Comparison of ENCODE assay signal across 1 cellular context in the genomic region with DNA sequence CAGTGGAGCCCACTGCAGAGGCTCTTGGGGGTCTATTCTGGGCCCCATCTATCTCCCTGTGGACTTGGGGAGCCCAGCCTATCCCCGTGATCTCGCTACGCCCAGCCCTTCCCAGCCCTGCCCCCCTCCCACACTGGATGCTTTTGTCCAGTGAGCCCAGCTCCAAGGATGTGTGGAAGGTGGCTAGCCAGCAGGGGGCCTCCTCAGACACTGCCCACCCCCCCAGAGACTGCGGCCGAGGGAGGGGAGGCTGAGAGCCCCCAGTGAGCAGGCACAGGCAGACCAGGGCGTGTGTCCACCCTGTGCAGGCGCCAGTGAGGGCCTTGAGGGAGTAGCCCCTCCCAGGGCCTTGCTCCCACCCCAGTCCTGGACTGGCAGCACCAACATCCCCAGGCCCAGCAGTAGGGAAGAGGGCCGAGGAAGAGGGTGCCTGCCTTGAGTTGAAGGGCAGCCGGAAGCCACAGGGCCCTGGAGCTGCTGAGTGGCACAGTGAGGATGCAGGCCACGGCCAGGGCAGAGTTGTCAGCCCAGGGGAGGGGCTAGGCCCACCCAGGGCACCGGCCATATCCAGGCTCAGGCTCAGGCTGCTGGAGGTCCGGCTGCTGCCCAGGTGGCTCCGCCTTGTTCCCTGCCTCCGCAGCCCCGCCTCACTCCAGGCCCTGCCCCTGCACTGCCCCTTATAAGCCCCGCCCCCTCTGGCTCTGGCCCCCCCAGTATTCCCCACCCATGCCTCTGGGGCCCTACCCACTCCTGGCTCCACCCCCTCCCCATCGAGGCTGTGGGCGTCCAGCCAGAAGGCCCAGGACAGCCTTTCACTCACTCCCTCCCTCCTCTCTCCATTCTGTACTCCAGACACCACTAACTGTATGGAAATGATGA.
TF ChIP-seq lines count a peak whose summit lies in the region.

No MANE protein-coding gene starts in this region.

TF ChIP-seq in H1, 55 proteins besides CTCF, POLR2A, EP300 and RAD21:
- TF ChIP-seq RXRA (IDR thresholded peaks at IDR 0.05; ENCODE audit: insufficient read depth, low read depth, low read length) (no peak), SAP30 (IDR thresholded peaks at IDR 0.05; ENCODE audit: insufficient read depth, insufficient replicate concordance, low read length) (no peak), RNF2 (IDR thresholded peaks at IDR 0.05; ENCODE audit: borderline replicate concordance, low read depth, low read length, missing control alignments, poor library complexity, severe bottlenecking) (no peak), BRCA1 (IDR thresholded peaks at IDR 0.05; ENCODE audit: low read depth, low read length) (no peak)
